12 cellular contexts compared by ENCODE assay signal in genomic region chr21:15976807-15977206, GRCh38.
DNase-seq lines count a peak whose midpoint lies in the region; ATAC-seq, FAIRE-seq and TF ChIP-seq lines count a peak whose summit lies in the region.
"Had no signal": no experiment of that assay in that cellular context is flagged by ENCODE, and none has a peak within 500 bp of the region (broad histone marks: within the 10 kb centered on the region; RNA-seq: fewer than 3 reads in every experiment).

No MANE protein-coding gene starts in this region.

- H3K4me3 ChIP-seq in Loucy (ENCODE audit: low read length, poor library complexity, severe bottlenecking) (no peak overlapping the region), bronchial epithelial cell (ENCODE audit: low read depth, low read length) (no peak overlapping the region), osteoblast (ENCODE audit: insufficient read depth, low read length) (no peak overlapping the region)
- H3K4me3 ChIP-seq: ovary, thyroid gland had no signal

- H3K79me2 ChIP-seq in Loucy (ENCODE audit: insufficient read depth, low read length) (no peaks in the 10 kb centered on the region), osteoblast (ENCODE audit: insufficient read depth, low read length) (no peaks in the 10 kb centered on the region)

- H4K20me1 ChIP-seq in Loucy (ENCODE audit: insufficient read depth, low read length, poor library complexity, severe bottlenecking) (no peaks in the 10 kb centered on the region), osteoblast (ENCODE audit: insufficient read depth, low read length) (no peaks in the 10 kb centered on the region)

- H3K27me3 ChIP-seq in Loucy (ENCODE audit: insufficient read depth, low read length, poor library complexity, severe bottlenecking) (no peaks in the 10 kb centered on the region), bronchial epithelial cell (ENCODE audit: control insufficient read depth, insufficient read depth, low read length) (no peaks in the 10 kb centered on the region), osteoblast (ENCODE audit: insufficient read depth, low read length) (no peaks in the 10 kb centered on the region)
- H3K27me3 ChIP-seq: ovary, thyroid gland had no signal

- no peaks in the 10 kb centered on the region for H3K9me3 ChIP-seq in Loucy (ENCODE audit: insufficient read depth, low read depth, low read length)
- no peaks in the 10 kb centered on the region for H3K9me3 ChIP-seq in osteoblast (ENCODE audit: low read depth, low read length)
- H3K9me3 ChIP-seq: ovary, thyroid gland had no signal

- peak; percentile 39 for DNase-seq in NCI-H82 (lab: John Stamatoyannopoulos, UW)
- no peak for DNase-seq in NCI-H82 treated with DMSO at 0.1 percent for 48 hours (lab: John Stamatoyannopoulos, UW; ENCODE audit: unreplicated experiment)
- DNase-seq in bronchial epithelial cell (ENCODE audit: low read depth) = no peak
- no peak for DNase-seq in osteoblast (ENCODE audit: insufficient read length, low spot score, missing footprints)
- no peak for DNase-seq in NCI-H2171 (lab: John Stamatoyannopoulos, UW)
- no peak for DNase-seq in activated CD4-positive, alpha-beta T cell treated with anti-CD3 and anti-CD28 coated beads for 1 hour
- DNase-seq: activated B cell treated with CpG ODN at 0.5 μM for 24 hours, activated gamma-delta T cell treated with Interleukin-2 at 50 U/mL for 16 hours, thyroid gland had no signal

- H3K27ac ChIP-seq in osteoblast (ENCODE audit: low read depth, low read length) = no peak overlapping the region
- H3K27ac ChIP-seq: ovary, thyroid gland had no signal

- H3K9me2 ChIP-seq in Loucy (replicated peaks; ENCODE audit: low read depth, low read length) = no peaks in the 10 kb centered on the region

- no peak overlapping the region for H2AFZ ChIP-seq in Loucy (ENCODE audit: low read length)
- no peak overlapping the region for H2AFZ ChIP-seq in osteoblast (ENCODE audit: low read length)

- no peak for FAIRE-seq in bronchial epithelial cell (lab: Jason Lieb, UNC)

- H3K4me1 ChIP-seq in Loucy (ENCODE audit: insufficient read depth, low read length, poor library complexity, severe bottlenecking) (no peaks in the 10 kb centered on the region), osteoblast (ENCODE audit: insufficient read depth, low read length) (peaks cover 12% of the 10 kb centered on the region)

- TF ChIP-seq CTCF in Loucy (conservative IDR thresholded peaks at IDR 0.05; ENCODE audit: low read length) (peak; percentile 48), bronchial epithelial cell (IDR thresholded peaks at IDR 0.05; ENCODE audit: insufficient read depth, low read length, severe bottlenecking) (peak; percentile 25), osteoblast (IDR thresholded peaks at IDR 0.05; ENCODE audit: extremely low read depth, low read depth, low read length) (peak; percentile 51)

- H3K9ac ChIP-seq in Loucy (ENCODE audit: low read depth, low read length, poor library complexity, severe bottlenecking) = no peak overlapping the region

- no peaks in the 10 kb centered on the region for H3F3A ChIP-seq in Loucy (ENCODE audit: low read depth)

- H3K36me3 ChIP-seq in Loucy (ENCODE audit: insufficient read depth, low read length) (no peaks in the 10 kb centered on the region), bronchial epithelial cell (ENCODE audit: control insufficient read depth, insufficient read depth, low read length) (no peaks in the 10 kb centered on the region), osteoblast (ENCODE audit: insufficient read depth, low read length) (no peaks in the 10 kb centered on the region)
- H3K36me3 ChIP-seq: ovary, thyroid gland had no signal

- H3K4me2 ChIP-seq in Loucy (ENCODE audit: low read depth, low read length, poor library complexity, severe bottlenecking) (no peak overlapping the region), osteoblast (ENCODE audit: insufficient read depth, low read length) (no peak overlapping the region)

- no peak for ATAC-seq in HG03139 (IDR thresholded peaks at IDR 0.05; ENCODE audit: unreplicated experiment)
